ENCODE assay signal across 8 cellular contexts in the genomic region with DNA sequence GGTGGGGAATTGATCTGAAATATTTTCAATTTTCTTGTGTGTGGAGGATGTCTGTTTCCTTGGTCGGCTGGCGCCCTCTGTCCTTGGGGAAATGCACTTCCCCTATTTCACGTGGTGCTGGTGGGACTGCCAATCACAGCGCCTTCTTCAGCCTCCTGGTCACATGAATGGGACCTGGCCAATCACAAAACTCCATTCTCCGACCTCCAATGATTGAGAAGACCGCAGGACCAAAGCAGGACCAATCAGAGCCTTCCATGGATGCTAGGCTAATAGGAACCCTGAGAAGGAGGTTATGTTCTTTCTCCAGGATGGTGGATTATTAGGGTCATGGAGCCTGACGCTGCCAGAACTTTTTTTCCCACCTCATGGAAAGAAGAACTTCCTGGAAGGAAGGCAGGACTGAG.
DNase-seq lines count a peak whose midpoint lies in the region; ATAC-seq and TF ChIP-seq lines count a peak whose summit lies in the region.

No MANE protein-coding gene starts in this region.

- POLR2A ChIA-PET in Panc1 (lab: Charles Lee): no interaction called here

- CTCF ChIA-PET in Panc1 (lab: Charles Lee): no interaction called here

- DNase-seq in ACHN (peak; percentile 31), GM13977 (ENCODE audit: low spot score) (no peak), Panc1 (ENCODE audit: low read depth, low spot score) (peak; percentile 32), fibroblast of peridontal ligament (ENCODE audit: extremely low read depth) (peak; percentile 22), dedifferentiated amniotic fluid mesenchymal stem cell (ENCODE audit: extremely low spot score) (no peak)

- peak overlapping the region in 1 of 2 experiments; percentile 60; a peak in 2 of 4 replicates for H3K4me3 ChIP-seq in Panc1 (ENCODE audit: low read depth in 2 of 2, low read length in 2 of 2)

- no peak overlapping the region for H3K27ac ChIP-seq in Panc1 (ENCODE audit: low read length)

- H3K4me1 ChIP-seq in Panc1 (ENCODE audit: control insufficient read depth, insufficient read depth, low read length): no peaks in the 10 kb centered on the region

- no peaks in the 10 kb centered on the region for H3K36me3 ChIP-seq in Panc1 (ENCODE audit: control insufficient read depth, insufficient read depth, low read length)

- H3K9me3 ChIP-seq in Panc1 (ENCODE audit: control insufficient read depth, insufficient read depth, low read depth, low read length): no peaks in the 10 kb centered on the region

- BruUV-seq in Panc1 (replicated peaks; lab: Mats Ljungman, UMichigan): no TSS peak

- H3K27me3 ChIP-seq in Panc1 (ENCODE audit: control insufficient read depth, insufficient read depth, low read length): no peaks in the 10 kb centered on the region

- intact Hi-C loops in Panc1 (cut with micrococcal nuclease; ENCODE audit: unreplicated experiment): loop anchor here (2.0 kb wide), 1 partner anchor 346 kb away; no protein-coding TSS in a partner anchor

- TF ChIP-seq CTCF in GM13977 (IDR thresholded peaks at IDR 0.05; ENCODE audit: extremely low read depth, insufficient read depth, missing control alignments) (peak; percentile 15), Panc1 (IDR thresholded peaks at IDR 0.05) (peak; percentile 63)

- in situ Hi-C loops in ACHN (cut with HindIII; ENCODE audit: low pct_ligation_motif_present, low pct_unique_long_range_greater_than_20kb, low sequenced_read_pairs): no loop called here
- in situ Hi-C loops in GM13977 (cut with MboI; ENCODE audit: low pct_unique_long_range_greater_than_20kb, low sequenced_read_pairs, unreplicated experiment): loop anchor here (25.0 kb wide), 1 partner anchor 1224 kb away; no protein-coding TSS in a partner anchor
- in situ Hi-C loops in Panc1 (cut with HindIII; ENCODE audit: low pct_unique_long_range_greater_than_20kb, low sequenced_read_pairs): no loop called here

- ATAC-seq in Panc1 (peak; percentile 82), GM19035 (IDR thresholded peaks at IDR 0.05; ENCODE audit: unreplicated experiment) (no peak), HG02884 (IDR thresholded peaks at IDR 0.05; ENCODE audit: unreplicated experiment) (no peak), HG03565 (IDR thresholded peaks at IDR 0.05; ENCODE audit: unreplicated experiment) (no peak)

Comparison
In these comparisons a context has a peak if more than half of its experiments do, and no peak if none do; other contexts are left out.
1. DNase-seq: peak in ACHN (single experiment), Panc1 (single experiment) and fibroblast of peridontal ligament (single experiment); none in GM13977 (single experiment) and dedifferentiated amniotic fluid mesenchymal stem cell (single experiment).